ENCODE assay signal across 11 cellular contexts in the genomic region with DNA sequence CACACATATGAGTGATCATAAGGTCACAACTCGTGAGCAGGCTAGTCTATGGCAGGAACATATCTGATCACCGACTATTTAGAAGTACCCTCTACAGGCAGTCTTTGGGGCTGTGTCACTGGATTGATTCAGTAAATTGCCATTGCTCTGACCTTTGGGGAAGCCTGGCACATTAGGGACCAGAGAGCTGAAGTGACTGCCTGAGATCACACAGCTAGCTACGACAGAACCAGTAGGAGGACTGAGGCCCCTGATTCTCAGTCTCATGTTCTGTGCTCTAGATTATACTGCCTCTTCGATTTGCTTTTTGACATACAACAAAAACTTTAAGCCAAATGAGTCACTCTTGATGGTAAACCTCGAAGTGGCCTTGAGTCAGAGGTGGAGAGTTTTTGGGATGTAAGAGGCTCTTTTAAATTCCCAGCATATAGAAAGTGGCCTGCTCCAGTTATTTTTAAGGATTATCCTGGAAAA.
DNase-seq lines count a peak whose midpoint lies in the region; ATAC-seq and TF ChIP-seq lines count a peak whose summit lies in the region.
"Had no signal": no experiment of that assay in that cellular context is flagged by ENCODE, and none has a peak within 500 bp of the region (broad histone marks: within the 10 kb centered on the region; RNA-seq: fewer than 3 reads in every experiment).

No MANE protein-coding gene starts in this region.

- peak overlapping the region; percentile 71 for H3K27ac Mint-ChIP-seq in activated CD8-positive, alpha-beta T cell treated with anti-CD3 and anti-CD28 coated beads for 36 hours
- no peak overlapping the region for H3K27ac Mint-ChIP-seq in activated CD8-positive, alpha-beta T cell treated with anti-CD3 and anti-CD28 coated beads, Interleukin-2, amount 10 ng/mL, durations not matched to agents 7 days and 5 days
- peak overlapping the region; percentile 18 for H3K27ac Mint-ChIP-seq in chondrocyte (ENCODE audit: unreplicated experiment)
- no peak overlapping the region for H3K27ac Mint-ChIP-seq in endothelial cell (ENCODE audit: unreplicated experiment)
- H3K27ac Mint-ChIP-seq: memory B cell had no signal

- DNase-seq in activated CD8-positive, alpha-beta T cell treated with anti-CD3 and anti-CD28 coated beads for 36 hours: peak; percentile 49
- DNase-seq in activated CD8-positive, alpha-beta T cell treated with anti-CD3 and anti-CD28 coated beads, Interleukin-2, amount 10 ng/mL, durations not matched to agents 7 days and 5 days: no peak
- DNase-seq in SJSA1 (ENCODE audit: low read depth in 1 of 2, low spot score in 2 of 2) (peak in 1 of 2 experiments; percentile 57), chondrocyte (ENCODE audit: low spot score) (no peak), endothelial cell (ENCODE audit: low spot score) (no peak), anterior cingulate cortex (lab: John Stamatoyannopoulos, UW) (no peak)
- DNase-seq in activated CD8-positive, alpha-beta memory T cell treated with anti-CD3 and anti-CD28 coated beads for 24 hours: no peak

- ATAC-seq in activated CD8-positive, alpha-beta T cell treated with anti-CD3 and anti-CD28 coated beads for 36 hours: peak; percentile 86
- ATAC-seq in activated CD8-positive, alpha-beta T cell treated with anti-CD3 and anti-CD28 coated beads, Interleukin-2, amount 10 ng/mL, durations not matched to agents 7 days and 5 days: no peak
- ATAC-seq: Panc1 had no signal

- H3K36me3 Mint-ChIP-seq in activated CD8-positive, alpha-beta T cell treated with anti-CD3 and anti-CD28 coated beads for 36 hours (ENCODE audit: low read depth): no peaks in the 10 kb centered on the region
- H3K36me3 Mint-ChIP-seq in activated CD8-positive, alpha-beta T cell treated with anti-CD3 and anti-CD28 coated beads, Interleukin-2, amount 10 ng/mL, durations not matched to agents 7 days and 5 days (ENCODE audit: low read depth): no peaks in the 10 kb centered on the region
- no peaks in the 10 kb centered on the region for H3K36me3 Mint-ChIP-seq in chondrocyte (ENCODE audit: low read depth)
- no peaks in the 10 kb centered on the region for H3K36me3 Mint-ChIP-seq in endothelial cell (ENCODE audit: low read depth, unreplicated experiment)
- H3K36me3 Mint-ChIP-seq: memory B cell had no signal

- POLR2A ChIA-PET in activated CD8-positive, alpha-beta T cell treated with anti-CD3 and anti-CD28 coated beads for 36 hours (lab: Charles Lee): interaction anchor here (1.6 kb wide), 1 partner anchor 9 kb away, joined by 4 read pairs; no protein-coding TSS in a partner anchor
- POLR2A ChIA-PET in activated CD8-positive, alpha-beta T cell treated with anti-CD3 and anti-CD28 coated beads, Interleukin-2, amount 10 ng/mL, durations not matched to agents 7 days and 5 days (lab: Charles Lee): no interaction called here

- peak overlapping the region; percentile 29 for H3K4me2 ChIP-seq in skeletal muscle satellite cell (ENCODE audit: low read length)

- peaks cover 58% of the 10 kb centered on the region for H3K4me1 Mint-ChIP-seq in activated CD8-positive, alpha-beta T cell treated with anti-CD3 and anti-CD28 coated beads for 36 hours (ENCODE audit: low read depth)
- H3K4me1 Mint-ChIP-seq in activated CD8-positive, alpha-beta T cell treated with anti-CD3 and anti-CD28 coated beads, Interleukin-2, amount 10 ng/mL, durations not matched to agents 7 days and 5 days (ENCODE audit: low read depth): peaks cover 20% of the 10 kb centered on the region
- H3K4me1 Mint-ChIP-seq in chondrocyte (ENCODE audit: low read depth) (peaks cover 25% of the 10 kb centered on the region), endothelial cell (ENCODE audit: unreplicated experiment) (peaks cover 1% of the 10 kb centered on the region)

- no peaks in the 10 kb centered on the region for H3K36me3 ChIP-seq in SJSA1
- no peaks in the 10 kb centered on the region for H3K36me3 ChIP-seq in skeletal muscle satellite cell (ENCODE audit: insufficient read depth, low read length)

- no peak overlapping the region for H3K4me3 Mint-ChIP-seq in activated CD8-positive, alpha-beta T cell treated with anti-CD3 and anti-CD28 coated beads for 36 hours
- no peak overlapping the region for H3K4me3 Mint-ChIP-seq in activated CD8-positive, alpha-beta T cell treated with anti-CD3 and anti-CD28 coated beads, Interleukin-2, amount 10 ng/mL, durations not matched to agents 7 days and 5 days
- H3K4me3 Mint-ChIP-seq in chondrocyte (ENCODE audit: unreplicated experiment) (no peak overlapping the region), endothelial cell (ENCODE audit: unreplicated experiment) (no peak overlapping the region)
- H3K4me3 Mint-ChIP-seq: central memory CD8-positive, alpha-beta T cell; memory B cell had no signal

- peak overlapping the region; percentile 43 for H3K9ac ChIP-seq in skeletal muscle satellite cell (ENCODE audit: low read depth, low read length)

- H3K4me3 ChIP-seq in SJSA1 (no peak overlapping the region), skeletal muscle satellite cell (ENCODE audit: low read length) (no peak overlapping the region)

- H3K4me1 ChIP-seq in SJSA1 (replicated peaks) (peaks cover 30% of the 10 kb centered on the region), skeletal muscle satellite cell (ENCODE audit: control insufficient read depth, insufficient read depth, low read length) (peaks cover 34% of the 10 kb centered on the region)

- intact Hi-C loops in activated CD8-positive, alpha-beta T cell treated with anti-CD3 and anti-CD28 coated beads for 36 hours (cut with micrococcal nuclease): loop anchor here (5.0 kb wide), 1 partner anchor 87 kb away; no protein-coding TSS in a partner anchor

- peak overlapping the region; percentile 43 for H3K27ac ChIP-seq in SJSA1

- TF ChIP-seq CTCF in activated CD8-positive, alpha-beta T cell treated with anti-CD3 and anti-CD28 coated beads for 36 hours (IDR thresholded peaks at IDR 0.05): no peak
- TF ChIP-seq CTCF in chondrocyte (IDR thresholded peaks at IDR 0.05): no peak
- TF ChIP-seq CTCF in endothelial cell (IDR thresholded peaks at IDR 0.05; ENCODE audit: unreplicated experiment): no peak

- H3K9me3 Mint-ChIP-seq in activated CD8-positive, alpha-beta T cell treated with anti-CD3 and anti-CD28 coated beads for 36 hours: peaks cover 1% of the 10 kb centered on the region
- no peaks in the 10 kb centered on the region for H3K9me3 Mint-ChIP-seq in activated CD8-positive, alpha-beta T cell treated with anti-CD3 and anti-CD28 coated beads, Interleukin-2, amount 10 ng/mL, durations not matched to agents 7 days and 5 days (ENCODE audit: insufficient read depth)
- no peaks in the 10 kb centered on the region for H3K9me3 Mint-ChIP-seq in chondrocyte (ENCODE audit: low read depth)
- H3K9me3 Mint-ChIP-seq in endothelial cell (ENCODE audit: unreplicated experiment): no peaks in the 10 kb centered on the region
- H3K9me3 Mint-ChIP-seq: central memory CD8-positive, alpha-beta T cell; memory B cell had no signal

- H3K27me3 ChIP-seq in SJSA1 (replicated peaks) (no peaks in the 10 kb centered on the region), skeletal muscle satellite cell (ENCODE audit: control insufficient read depth, insufficient read depth, low read length) (no peaks in the 10 kb centered on the region)

- H3K9me3 ChIP-seq in SJSA1 (replicated peaks): no peaks in the 10 kb centered on the region
- no peaks in the 10 kb centered on the region for H3K9me3 ChIP-seq in skeletal muscle satellite cell (replicated peaks; ENCODE audit: low read length)

- CTCF ChIA-PET in activated CD8-positive, alpha-beta T cell treated with anti-CD3 and anti-CD28 coated beads for 36 hours (lab: Charles Lee): interaction anchor here (0.6 to 1.0 kb wide), 3 partner anchors 90 to 298 kb away, joined by 3 read pairs; no protein-coding TSS in a partner anchor
- CTCF ChIA-PET in activated CD8-positive, alpha-beta T cell treated with anti-CD3 and anti-CD28 coated beads, Interleukin-2, amount 10 ng/mL, durations not matched to agents 7 days and 5 days (lab: Charles Lee): interaction anchor here (1.2 to 1.4 kb wide), 2 partner anchors 9 to 52 kb away, joined by 3 to 5 read pairs; no protein-coding TSS in a partner anchor

- H3K27me3 Mint-ChIP-seq in activated CD8-positive, alpha-beta T cell treated with anti-CD3 and anti-CD28 coated beads for 36 hours: no peaks in the 10 kb centered on the region
- no peaks in the 10 kb centered on the region for H3K27me3 Mint-ChIP-seq in activated CD8-positive, alpha-beta T cell treated with anti-CD3 and anti-CD28 coated beads, Interleukin-2, amount 10 ng/mL, durations not matched to agents 7 days and 5 days (ENCODE audit: low read depth)
- no peaks in the 10 kb centered on the region for H3K27me3 Mint-ChIP-seq in chondrocyte (ENCODE audit: low read depth)
- H3K27me3 Mint-ChIP-seq in endothelial cell (ENCODE audit: unreplicated experiment): peaks cover 3% of the 10 kb centered on the region
- H3K27me3 Mint-ChIP-seq: central memory CD8-positive, alpha-beta T cell had no signal

Comparison
In these comparisons a context has a peak if more than half of its experiments do, and no peak if none do; other contexts are left out.
1. H3K27ac Mint-ChIP-seq: peak in activated CD8-positive, alpha-beta T cell treated with anti-CD3 and anti-CD28 coated beads for 36 hours (single experiment) and chondrocyte (single experiment); none in activated CD8-positive, alpha-beta T cell treated with anti-CD3 and anti-CD28 coated beads, Interleukin-2, amount 10 ng/mL, durations not matched to agents 7 days and 5 days (single experiment) and endothelial cell (single experiment).